11 cellular contexts compared by ENCODE assay signal in genomic region chr2:230924092-230924469, GRCh38.
A peak's percentile ranks its signal among the peaks of the same experiment; 100 is the strongest.
DNase-seq lines count a peak whose midpoint lies in the region; ATAC-seq lines count a peak whose summit lies in the region.
"Had no signal": no experiment of that assay in that cellular context is flagged by ENCODE, and none has a peak within 500 bp of the region (broad histone marks: within the 10 kb centered on the region; RNA-seq: fewer than 3 reads in every experiment).

No MANE protein-coding gene starts in this region.

- peak overlapping the region; percentile 76 for H3K4me3 Mint-ChIP-seq in activated naive CD4-positive, alpha-beta T cell treated with anti-CD3 and anti-CD28 coated beads, Interleukin-2, amount 10 ng/mL, durations not matched to agents 7 days and 5 days
- peak overlapping the region; percentile 76 for H3K4me3 Mint-ChIP-seq in activated naive CD8-positive, alpha-beta T cell treated with anti-CD3 and anti-CD28 coated beads, Interleukin-2, amount 50 U/mL, for 24 hours
- H3K4me3 Mint-ChIP-seq in stimulated activated memory B cell treated with anti-CD40 and anti-IgM and Interleukin-4, amounts not matched to agents 10 μg/mL and 1 μg/mL and 100 μg/mL, for 72 hours: peak overlapping the region; percentile 81

- peaks cover 13% of the 10 kb centered on the region for H3K27me3 Mint-ChIP-seq in activated naive CD4-positive, alpha-beta T cell treated with anti-CD3 and anti-CD28 coated beads, Interleukin-2, amount 10 ng/mL, durations not matched to agents 7 days and 5 days
- H3K27me3 Mint-ChIP-seq in activated naive CD8-positive, alpha-beta T cell treated with anti-CD3 and anti-CD28 coated beads, Interleukin-2, amount 50 U/mL, for 24 hours: no peaks in the 10 kb centered on the region
- no peaks in the 10 kb centered on the region for H3K27me3 Mint-ChIP-seq in stimulated activated memory B cell treated with anti-CD40 and anti-IgM and Interleukin-4, amounts not matched to agents 10 μg/mL and 1 μg/mL and 100 μg/mL, for 72 hours

- H3K4me1 Mint-ChIP-seq in activated naive CD4-positive, alpha-beta T cell treated with anti-CD3 and anti-CD28 coated beads, Interleukin-2, amount 10 ng/mL, durations not matched to agents 7 days and 5 days: peaks cover 47% of the 10 kb centered on the region
- peaks cover 86% of the 10 kb centered on the region for H3K4me1 Mint-ChIP-seq in activated naive CD8-positive, alpha-beta T cell treated with anti-CD3 and anti-CD28 coated beads, Interleukin-2, amount 50 U/mL, for 24 hours
- H3K4me1 Mint-ChIP-seq in stimulated activated memory B cell treated with anti-CD40 and anti-IgM and Interleukin-4, amounts not matched to agents 10 μg/mL and 1 μg/mL and 100 μg/mL, for 72 hours: peaks cover 74% of the 10 kb centered on the region

- DNase-seq in activated naive CD4-positive, alpha-beta T cell treated with anti-CD3 and anti-CD28 coated beads, Interleukin-2, amount 10 ng/mL, durations not matched to agents 7 days and 5 days: no peak
- no peak for DNase-seq in activated naive CD4-positive, alpha-beta T cell treated with Interleukin-2 at 50 U/mL for 16 hours
- no peak for DNase-seq in activated naive CD8-positive, alpha-beta T cell treated with anti-CD3 and anti-CD28 coated beads, Interleukin-2, amount 50 U/mL, for 24 hours
- DNase-seq in T-helper 9 cell: no peak
- DNase-seq in activated effector memory CD4-positive, alpha-beta T cell treated with anti-CD3 and anti-CD28 coated beads, Interleukin-2, amount 50 U/mL, for 16 hours: no peak
- DNase-seq in retina: no peak
- DNase-seq: foreskin melanocyte, naive B cell, NCI-H1694 had no signal

- CTCF ChIA-PET in activated naive CD4-positive, alpha-beta T cell treated with anti-CD3 and anti-CD28 coated beads, Interleukin-2, amount 10 ng/mL, durations not matched to agents 7 days and 5 days (lab: Charles Lee): interaction anchor here (0.8 to 4.5 kb wide), 5 partner anchors 11 to 75 kb away, joined by 3 to 61 read pairs (median 9); no protein-coding TSS in a partner anchor

- no peaks in the 10 kb centered on the region for H3K9me3 Mint-ChIP-seq in activated naive CD4-positive, alpha-beta T cell treated with anti-CD3 and anti-CD28 coated beads, Interleukin-2, amount 10 ng/mL, durations not matched to agents 7 days and 5 days
- no peaks in the 10 kb centered on the region for H3K9me3 Mint-ChIP-seq in activated naive CD8-positive, alpha-beta T cell treated with anti-CD3 and anti-CD28 coated beads, Interleukin-2, amount 50 U/mL, for 24 hours
- no peaks in the 10 kb centered on the region for H3K9me3 Mint-ChIP-seq in stimulated activated memory B cell treated with anti-CD40 and anti-IgM and Interleukin-4, amounts not matched to agents 10 μg/mL and 1 μg/mL and 100 μg/mL, for 72 hours
- H3K9me3 Mint-ChIP-seq: naive B cell had no signal

- peak overlapping the region; percentile 88 for H3K27ac Mint-ChIP-seq in activated naive CD4-positive, alpha-beta T cell treated with anti-CD3 and anti-CD28 coated beads, Interleukin-2, amount 10 ng/mL, durations not matched to agents 7 days and 5 days
- H3K27ac Mint-ChIP-seq in activated naive CD8-positive, alpha-beta T cell treated with anti-CD3 and anti-CD28 coated beads, Interleukin-2, amount 50 U/mL, for 24 hours: peak overlapping the region; percentile 96
- H3K27ac Mint-ChIP-seq in stimulated activated memory B cell treated with anti-CD40 and anti-IgM and Interleukin-4, amounts not matched to agents 10 μg/mL and 1 μg/mL and 100 μg/mL, for 72 hours: peak overlapping the region; percentile 94

- peak; percentile 1 for ATAC-seq in HG03378 (IDR thresholded peaks at IDR 0.05; ENCODE audit: unreplicated experiment)
- no peak for ATAC-seq in activated naive CD8-positive, alpha-beta T cell treated with anti-CD3 and anti-CD28 coated beads, Interleukin-2, amount 50 U/mL, for 24 hours
- ATAC-seq in stimulated activated memory B cell treated with anti-CD40 and anti-IgM and Interleukin-4, amounts not matched to agents 10 μg/mL and 1 μg/mL and 100 μg/mL, for 72 hours: no peak

- H3K36me3 Mint-ChIP-seq in activated naive CD4-positive, alpha-beta T cell treated with anti-CD3 and anti-CD28 coated beads, Interleukin-2, amount 10 ng/mL, durations not matched to agents 7 days and 5 days: no peaks in the 10 kb centered on the region
- no peaks in the 10 kb centered on the region for H3K36me3 Mint-ChIP-seq in activated naive CD8-positive, alpha-beta T cell treated with anti-CD3 and anti-CD28 coated beads, Interleukin-2, amount 50 U/mL, for 24 hours (ENCODE audit: low read depth)
- H3K36me3 Mint-ChIP-seq in stimulated activated memory B cell treated with anti-CD40 and anti-IgM and Interleukin-4, amounts not matched to agents 10 μg/mL and 1 μg/mL and 100 μg/mL, for 72 hours: no peaks in the 10 kb centered on the region
- H3K36me3 Mint-ChIP-seq: naive B cell had no signal
